Comparison of ENCODE assay signal across 13 cellular contexts in the genomic region with DNA sequence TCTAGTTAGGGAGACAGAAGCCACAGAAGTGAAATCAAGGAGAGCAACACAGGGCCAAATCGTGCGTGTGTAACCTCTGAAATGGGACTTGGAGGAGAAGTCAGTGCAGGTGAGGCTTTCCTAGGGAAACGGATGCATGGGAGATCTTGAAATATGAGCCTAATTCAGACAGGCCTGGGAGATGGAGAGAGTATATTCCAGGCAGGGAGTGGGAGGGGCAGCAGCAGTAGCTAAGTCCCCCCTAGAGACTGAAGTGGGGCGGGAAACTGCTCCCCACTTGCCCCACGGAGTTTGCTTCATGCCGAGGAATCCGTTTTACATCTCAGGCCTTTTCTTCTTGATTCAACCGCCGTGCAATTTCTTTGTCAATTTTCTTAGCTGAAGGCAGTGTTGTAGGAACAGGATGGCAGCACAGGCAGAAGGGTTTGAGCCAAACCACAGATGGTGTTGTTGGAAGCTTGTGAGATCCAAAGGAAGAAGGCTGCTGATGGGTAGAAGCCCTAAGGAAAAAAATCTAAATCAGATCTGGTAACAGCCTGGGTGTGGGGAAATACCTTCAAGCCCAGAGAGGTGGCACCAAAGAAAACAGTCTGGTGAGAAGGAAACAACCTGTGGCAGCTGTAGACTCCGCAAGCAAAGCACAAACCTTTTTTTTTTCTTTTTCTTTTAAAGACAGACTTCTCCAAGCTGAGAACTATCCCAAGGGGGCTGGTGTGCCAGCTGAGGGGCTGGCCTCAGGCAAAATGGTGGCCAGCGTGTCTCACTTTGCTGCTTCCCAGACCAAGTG. TPM values are rescaled to one million over a fixed set of nuclear protein-coding genes. Genes with fewer than 3 reads are reported as not detected.
A peak's percentile ranks its signal among the peaks of the same experiment; 100 is the strongest.
DNase-seq lines count a peak whose midpoint lies in the region; ATAC-seq and TF ChIP-seq lines count a peak whose summit lies in the region.
"Had no signal": no experiment of that assay in that cellular context is flagged by ENCODE, and none has a peak within 500 bp of the region (broad histone marks: within the 10 kb centered on the region; RNA-seq: fewer than 3 reads in every experiment).

No MANE protein-coding gene starts in this region.

- TF ChIP-seq POLR2A in heart left ventricle (IDR thresholded peaks at IDR 0.05), result no peak
- no peak for TF ChIP-seq POLR2A in transverse colon (IDR thresholded peaks at IDR 0.05)

- no peak overlapping the region for H3K4me2 ChIP-seq in mesenchymal stem cell (ENCODE audit: low read length, poor library complexity, severe bottlenecking)
- H3K4me2 ChIP-seq: KMS-11 had no signal

- H3K27me3 Mint-ChIP-seq in brain, result peaks cover 7% of the 10 kb centered on the region

- H3K27me3 ChIP-seq in heart left ventricle (no peaks in the 10 kb centered on the region), mesenchymal stem cell (ENCODE audit: control insufficient read depth in 1 of 2, insufficient read depth in 1 of 2, low read length in 2 of 2) (no peaks in the 10 kb centered on the region), transverse colon (no peaks in the 10 kb centered on the region)

- peaks cover 38% of the 10 kb centered on the region for H3K79me1 ChIP-seq in mesenchymal stem cell (replicated peaks; ENCODE audit: low read length, poor library complexity, severe bottlenecking)

- no peak overlapping the region for H2AK5ac ChIP-seq in mesenchymal stem cell (ENCODE audit: low read length, severe bottlenecking)

- H3K9ac ChIP-seq in mesenchymal stem cell (ENCODE audit: low read length), result peak overlapping the region; percentile 89
- H3K9ac ChIP-seq: KMS-11 had no signal

- H3K4ac ChIP-seq in mesenchymal stem cell (ENCODE audit: low read depth in 1 of 2, low read length in 2 of 2), result peak overlapping the region in 1 of 2 experiments; percentile 30

- no peak overlapping the region for H3K23ac ChIP-seq in mesenchymal stem cell (ENCODE audit: low read length in 2 of 2)

- H3K27ac ChIP-seq in heart left ventricle (peak overlapping the region in 11 of 12 donors; percentile 57 to 92 (median 81)), mesenchymal stem cell (ENCODE audit: low read length, poor library complexity, severe bottlenecking) (no peak overlapping the region), transverse colon (peak overlapping the region; percentile 86 to 88 (median 87))
- H3K27ac ChIP-seq: KMS-11 had no signal

- H3K18ac ChIP-seq in mesenchymal stem cell (ENCODE audit: low read depth in 1 of 2, low read length in 2 of 2), result peak overlapping the region in 1 of 2 experiments; percentile 51

- H3K27ac Mint-ChIP-seq in brain, result peak overlapping the region in 4 of 5 experiments; percentile 46 to 89 (median 64)
- H3K27ac Mint-ChIP-seq: activated B cell treated with CpG ODN at 0.5 μM for 24 hours; activated T-cell treated with anti-CD3 and anti-CD28 coated beads, Interleukin-2, amount 50 U/mL, for 72 hours had no signal

- intact Hi-C loops in heart left ventricle (cut with DNase I) (loop anchor here in 3 of 10 donors (5.0 kb wide), 2 partner anchors 35 to 40 kb away; partner anchors contain the start of gene EPAS1 (in 1 of the 3)), Right ventricle myocardium inferior (cut with DNase I) (loop anchor here (5.0 kb wide), 1 partner anchor 40 kb away; the partner anchor contains the start of gene EPAS1), transverse colon (cut with DNase I; ENCODE audit: low total_unique reads) (no loop called here)

- no peak for ATAC-seq in heart left ventricle
- no peak for ATAC-seq in Right ventricle myocardium inferior
- ATAC-seq in GM18909 (IDR thresholded peaks at IDR 0.05; ENCODE audit: poor library complexity, unreplicated experiment), result no peak
- no peak for ATAC-seq in HG02938 (IDR thresholded peaks at IDR 0.05; ENCODE audit: unreplicated experiment)
- ATAC-seq: activated T-cell treated with anti-CD3 and anti-CD28 coated beads, Interleukin-2, amount 50 U/mL, for 72 hours had no signal

- H3K14ac ChIP-seq in mesenchymal stem cell (ENCODE audit: low read length in 2 of 2), result no peak overlapping the region

- no peak overlapping the region for H4K91ac ChIP-seq in mesenchymal stem cell (ENCODE audit: low read length)

- WGBS in heart left ventricle, 4 donors, result 43 to 63% (median 47%) methylated on average over 11 of the region's 11 CpGs
- 95% methylated on average over 11 of the region's 11 CpGs for WGBS in mesenchymal stem cell
- 61 to 81% methylated on average over 7 to 11 of the region's 11 CpGs for WGBS in transverse colon (ENCODE audit: low coverage in 1 of 2), 2 donors

- no peak overlapping the region for H2BK12ac ChIP-seq in mesenchymal stem cell (ENCODE audit: low read length in 2 of 2)

- H2BK120ac ChIP-seq in mesenchymal stem cell (ENCODE audit: low read depth, low read length), result no peak overlapping the region

- H3K4me3 Mint-ChIP-seq in brain, result no peak overlapping the region
- H3K4me3 Mint-ChIP-seq: activated B cell treated with CpG ODN at 0.5 μM for 24 hours; activated T-cell treated with anti-CD3 and anti-CD28 coated beads, Interleukin-2, amount 50 U/mL, for 72 hours; central memory CD8-positive, alpha-beta T cell had no signal

- peaks cover 43 to 100% (median 97%) of the 10 kb centered on the region in 12 donors for H3K4me1 ChIP-seq in heart left ventricle
- H3K4me1 ChIP-seq in mesenchymal stem cell (ENCODE audit: control insufficient read depth, insufficient read depth, low read depth, low read length), result peaks cover 32% of the 10 kb centered on the region
- peaks cover 28 to 69% (median 38%) of the 10 kb centered on the region in 4 donors for H3K4me1 ChIP-seq in transverse colon

- no peaks in the 10 kb centered on the region for H3K9me3 Mint-ChIP-seq in brain
- H3K9me3 Mint-ChIP-seq: activated B cell treated with CpG ODN at 0.5 μM for 24 hours; activated T-cell treated with anti-CD3 and anti-CD28 coated beads, Interleukin-2, amount 50 U/mL, for 72 hours; central memory CD8-positive, alpha-beta T cell had no signal

- no peak overlapping the region for H2BK15ac ChIP-seq in mesenchymal stem cell (ENCODE audit: low read depth, poor library complexity, severe bottlenecking)

- no peak for TF ChIP-seq EP300 in transverse colon (IDR thresholded peaks at IDR 0.05; ENCODE audit: low read depth)

- DNase-seq in heart left ventricle, result no peak
- DNase-seq in Right ventricle myocardium inferior (ENCODE audit: missing footprints), result no peak
- DNase-seq in mesenchymal stem cell, result no peak
- DNase-seq in transverse colon, result no peak
- no peak for DNase-seq in UCSD-AML1 (lab: John Stamatoyannopoulos, UW; ENCODE audit: unreplicated experiment)
- DNase-seq: activated B cell treated with CpG ODN at 0.5 μM for 24 hours; activated T-cell treated with anti-CD3 and anti-CD28 coated beads, Interleukin-2, amount 50 U/mL, for 72 hours; SIG-M5 had no signal

- H2BK5ac ChIP-seq in mesenchymal stem cell (ENCODE audit: low read depth, low read length, poor library complexity, severe bottlenecking), result no peak overlapping the region

- no peaks in the 10 kb centered on the region for H3K36me3 Mint-ChIP-seq in brain

- H3K9me3 ChIP-seq in heart left ventricle (no peaks in the 10 kb centered on the region), mesenchymal stem cell (ENCODE audit: control insufficient read depth, low read length) (no peaks in the 10 kb centered on the region), transverse colon (no peaks in the 10 kb centered on the region)

- H3K36me3 ChIP-seq in heart left ventricle, result no peaks in the 10 kb centered on the region
- no peaks in the 10 kb centered on the region for H3K36me3 ChIP-seq in mesenchymal stem cell (ENCODE audit: control insufficient read depth in 1 of 2, insufficient read depth in 2 of 2, low read depth in 1 of 2, low read length in 2 of 2)
- H3K36me3 ChIP-seq in transverse colon, result no peaks in the 10 kb centered on the region

- TF ChIP-seq CTCF in heart left ventricle (IDR thresholded peaks at IDR 0.05) (no peak), brain (conservative IDR thresholded peaks at IDR 0.05) (no peak), transverse colon (IDR thresholded peaks at IDR 0.05) (no peak)

- peak overlapping the region in 1 of 12 donors; percentile 14 for H3K4me3 ChIP-seq in heart left ventricle
- peak overlapping the region in 1 of 2 experiments; percentile 1 for H3K4me3 ChIP-seq in mesenchymal stem cell (ENCODE audit: insufficient read depth in 1 of 2, low read depth in 1 of 2, low read length in 2 of 2)
- no peak overlapping the region for H3K4me3 ChIP-seq in transverse colon

- H3K4me1 Mint-ChIP-seq in brain, result peaks cover 76% of the 10 kb centered on the region
- H3K4me1 Mint-ChIP-seq: activated B cell treated with CpG ODN at 0.5 μM for 24 hours had no signal

- in situ Hi-C loops in transverse colon (cut with MboI; ENCODE audit: low pct_ligation_motif_present in 1 of 4, low pct_unique_long_range_greater_than_20kb in 1 of 4, low sequenced_read_pairs in 3 of 4), result no loop called here

- H4K8ac ChIP-seq in mesenchymal stem cell (ENCODE audit: low read length), result no peak overlapping the region

- H2AFZ ChIP-seq in mesenchymal stem cell (ENCODE audit: low read depth, low read length), result no peak overlapping the region

RNA-seq across cellular contexts. Expression of gene EPAS1, which starts 40.2 kb away (rescaled TPM):
- 100 to 1,000 TPM; 194 to 790 (median 216) TPM for total RNA-seq in heart left ventricle
- 100 to 1,000 TPM in 1 of 2 donors, 10 to 100 TPM in 1; 93.6 to 153 TPM for polyA plus RNA-seq in heart left ventricle
- total RNA-seq in Right ventricle myocardium inferior, result 205 TPM
- 80.4 TPM for polyA plus RNA-seq in brain (ENCODE audit: insufficient read depth, low read depth, low replicate concordance)
- 237 TPM for polyA plus RNA-seq in mesenchymal stem cell (2013, experiment 1 of 2)
- 244 TPM for polyA plus RNA-seq in mesenchymal stem cell (2013, experiment 2 of 2)
- 100 to 1,000 TPM; 102 to 260 (median 167) TPM for total RNA-seq in transverse colon
